20 cellular contexts compared by ENCODE assay signal in genomic region chr18:3035635-3036034, GRCh38. TPM values are rescaled to one million over a fixed set of nuclear protein-coding genes. Genes with fewer than 3 reads are reported as not detected.
DNase-seq lines count a peak whose midpoint lies in the region; ATAC-seq, FAIRE-seq and TF ChIP-seq lines count a peak whose summit lies in the region.
"Had no signal": no experiment of that assay in that cellular context is flagged by ENCODE, and none has a peak within 500 bp of the region (broad histone marks: within the 10 kb centered on the region; RNA-seq: fewer than 3 reads in every experiment).

No MANE protein-coding gene starts in this region.

- H4K8ac ChIP-seq in mesenchymal stem cell (ENCODE audit: low read length), result no peak overlapping the region

- no TSS peak for BruUV-seq in HepG2 (replicated peaks; lab: Mats Ljungman, UMichigan)

- H2BK15ac ChIP-seq in mesenchymal stem cell (ENCODE audit: low read depth, poor library complexity, severe bottlenecking), result no peak overlapping the region

- H3K36me3 ChIP-seq in GM23338 (ENCODE audit: insufficient read depth) (no peaks in the 10 kb centered on the region), HepG2 (replicated peaks in 1 of 2; ENCODE audit: control insufficient read depth in 1 of 2, insufficient read depth in 2 of 2, low read length in 2 of 2) (no peaks in the 10 kb centered on the region), mesenchymal stem cell (ENCODE audit: control insufficient read depth in 1 of 2, insufficient read depth in 2 of 2, low read depth in 1 of 2, low read length in 2 of 2) (no peaks in the 10 kb centered on the region)
- H3K36me3 ChIP-seq: HAP-1 had no signal

- H3K9ac ChIP-seq in HepG2 (ENCODE audit: insufficient read depth, low read depth, low read length), result no peak overlapping the region
- H3K9ac ChIP-seq in mesenchymal stem cell (ENCODE audit: low read length), result no peak overlapping the region

- no peak overlapping the region for H3K4me3 ChIP-seq in GM23338
- no peak overlapping the region for H3K4me3 ChIP-seq in HepG2 (replicated peaks in 1 of 3; ENCODE audit: insufficient read depth in 1 of 3, low read depth in 2 of 3, low read length in 3 of 3)
- no peak overlapping the region for H3K4me3 ChIP-seq in mesenchymal stem cell (ENCODE audit: insufficient read depth in 1 of 2, low read depth in 1 of 2, low read length in 2 of 2)
- H3K4me3 ChIP-seq: A549, HAP-1 had no signal

- no peak overlapping the region for H4K91ac ChIP-seq in mesenchymal stem cell (ENCODE audit: low read length)

- H3K4ac ChIP-seq in mesenchymal stem cell (ENCODE audit: low read depth in 1 of 2, low read length in 2 of 2), result no peak overlapping the region

- no peaks in the 10 kb centered on the region for H3K79me1 ChIP-seq in mesenchymal stem cell (replicated peaks; ENCODE audit: low read length, poor library complexity, severe bottlenecking)

- no peak overlapping the region for H3K23ac ChIP-seq in mesenchymal stem cell (ENCODE audit: low read length in 2 of 2)

- no peak for TF ChIP-seq POLR2A in HepG2 (IDR thresholded peaks at IDR 0.05; ENCODE audit: insufficient read depth in 1 of 2, low read depth in 2 of 2, low read length in 2 of 2)

- WGBS in HepG2 (ENCODE audit: low lambda C conversion rate), result 91% methylated on average over 5 of the region's 5 CpGs
- WGBS in mesenchymal stem cell, result 97% methylated on average over 4 of the region's 5 CpGs

- H4K20me1 ChIP-seq in GM23338 (replicated peaks; ENCODE audit: insufficient read depth), result no peaks in the 10 kb centered on the region
- H4K20me1 ChIP-seq in HepG2 (ENCODE audit: insufficient read depth, low read length), result no peaks in the 10 kb centered on the region

- no peak overlapping the region for H2AK5ac ChIP-seq in mesenchymal stem cell (ENCODE audit: low read length, severe bottlenecking)

- no peaks in the 10 kb centered on the region for H3K9me3 ChIP-seq in HepG2 (ENCODE audit: low read length)
- H3K9me3 ChIP-seq in mesenchymal stem cell (ENCODE audit: control insufficient read depth, low read length), result no peaks in the 10 kb centered on the region
- H3K9me3 ChIP-seq: A549, Caco-2, HAP-1 had no signal

- POLR2A ChIA-PET in HepG2 (lab: Yijun Ruan, JAX), result no interaction called here

- no peaks in the 10 kb centered on the region for H3F3A ChIP-seq in GM23338 (replicated peaks; ENCODE audit: low read depth)

- H2BK120ac ChIP-seq in mesenchymal stem cell (ENCODE audit: low read depth, low read length), result no peak overlapping the region

- H3K27me3 ChIP-seq in GM23338 (ENCODE audit: insufficient read depth) (no peaks in the 10 kb centered on the region), HepG2 (ENCODE audit: control insufficient read depth in 1 of 2, insufficient read depth in 2 of 2, low read length in 2 of 2) (no peaks in the 10 kb centered on the region; a peak in 1 of 5 replicates), mesenchymal stem cell (ENCODE audit: control insufficient read depth in 1 of 2, insufficient read depth in 1 of 2, low read length in 2 of 2) (no peaks in the 10 kb centered on the region)

- no peak for TF ChIP-seq EP300 in HepG2 (IDR thresholded peaks at IDR 0.05; ENCODE audit: low read depth in 2 of 2, low read length in 2 of 2)
- TF ChIP-seq EP300 in HepG2 (CRISPR knock-in tag; IDR thresholded peaks at IDR 0.05; ENCODE audit: borderline replicate concordance), result no peak

- no peak for ATAC-seq in activated CD8-positive, alpha-beta memory T cell treated with anti-CD3 and anti-CD28 coated beads, Interleukin-2, amount 10 ng/mL, durations not matched to agents 7 days and 5 days
- ATAC-seq in GM23338 (no peak), HepG2 (no peak)
- ATAC-seq: A549 had no signal

- no peak for TF ChIP-seq CTCF in GM23338 (conservative IDR thresholded peaks at IDR 0.05; ENCODE audit: low read depth in 2 of 2)
- no peak for TF ChIP-seq CTCF in HepG2 (CRISPR knock-in tag; IDR thresholded peaks at IDR 0.05)

- in situ Hi-C loops in HepG2 (cut with HindIII; ENCODE audit: extremely low pct_ligation_motif_present, low pct_unique_long_range_greater_than_20kb), result loop anchor here (25.0 kb wide), 1 partner anchor 577 kb away; no protein-coding TSS in a partner anchor

- H3K27me3 Mint-ChIP-seq in activated CD8-positive, alpha-beta memory T cell treated with anti-CD3 and anti-CD28 coated beads, Interleukin-2, amount 10 ng/mL, durations not matched to agents 7 days and 5 days, result no peaks in the 10 kb centered on the region
- peaks cover 2% of the 10 kb centered on the region for H3K27me3 Mint-ChIP-seq in GM23338 (ENCODE audit: insufficient read depth, low read depth, poor library complexity)
- H3K27me3 Mint-ChIP-seq: CD4-positive, alpha-beta T cell had no signal

- CTCF ChIA-PET in activated CD8-positive, alpha-beta memory T cell treated with anti-CD3 and anti-CD28 coated beads, Interleukin-2, amount 10 ng/mL, durations not matched to agents 7 days and 5 days (lab: Charles Lee), result interaction anchor here (1.0 kb wide), 1 partner anchor 41 kb away, joined by 3 read pairs; no protein-coding TSS in a partner anchor
- CTCF ChIA-PET in HepG2 (lab: Yijun Ruan, JAX; ENCODE audit: low intra/inter-chr PET ratio, low total read pairs), result no interaction called here

- no peak overlapping the region for H3K27ac ChIP-seq in GM23338 (ENCODE audit: low read depth)
- H3K27ac ChIP-seq in HepG2 (ENCODE audit: extremely low read length, insufficient read depth, low read length), result no peak overlapping the region
- no peak overlapping the region for H3K27ac ChIP-seq in mesenchymal stem cell (ENCODE audit: low read length, poor library complexity, severe bottlenecking)
- H3K27ac ChIP-seq: 22Rv1, A549, C4-2B, HL-60 had no signal

- intact Hi-C loops in HepG2 (cut with micrococcal nuclease; ENCODE audit: unreplicated experiment), result loop anchor here (2.0 kb wide), 1 partner anchor 49 kb away; no protein-coding TSS in a partner anchor

- H3K79me2 ChIP-seq in GM23338 (replicated peaks; ENCODE audit: insufficient read depth) (no peaks in the 10 kb centered on the region), HepG2 (ENCODE audit: insufficient read depth, low read length) (no peaks in the 10 kb centered on the region)

- H2BK5ac ChIP-seq in mesenchymal stem cell (ENCODE audit: low read depth, low read length, poor library complexity, severe bottlenecking), result no peak overlapping the region

- peak overlapping the region; percentile 43 for H2AFZ ChIP-seq in GM23338
- no peak overlapping the region for H2AFZ ChIP-seq in HepG2 (ENCODE audit: low read length)
- H2AFZ ChIP-seq in mesenchymal stem cell (ENCODE audit: low read depth, low read length), result no peak overlapping the region

- peak; percentile 9 for DNase-seq in activated CD8-positive, alpha-beta memory T cell treated with anti-CD3 and anti-CD28 coated beads, Interleukin-2, amount 10 ng/mL, durations not matched to agents 7 days and 5 days
- no peak for DNase-seq in activated CD8-positive, alpha-beta memory T cell treated with anti-CD3 and anti-CD28 coated beads for 24 hours
- no peak for DNase-seq in GM23338 (ENCODE audit: low spot score)
- DNase-seq in HepG2 (ENCODE audit: low spot score), result no peak
- no peak for DNase-seq in dedifferentiated amniotic fluid mesenchymal stem cell (ENCODE audit: extremely low spot score)
- no peak for DNase-seq in urothelium cell line (ENCODE audit: low spot score)
- DNase-seq in mesenchymal stem cell, result no peak
- DNase-seq: AML-193; Caco-2; CD4-positive, alpha-beta T cell; GDM1; KBM-7 had no signal

- H3K36me3 Mint-ChIP-seq in activated CD8-positive, alpha-beta memory T cell treated with anti-CD3 and anti-CD28 coated beads, Interleukin-2, amount 10 ng/mL, durations not matched to agents 7 days and 5 days, result no peaks in the 10 kb centered on the region
- no peaks in the 10 kb centered on the region for H3K36me3 Mint-ChIP-seq in GM23338 (ENCODE audit: low read depth)
- H3K36me3 Mint-ChIP-seq: IgD-negative memory B cell had no signal

- H3K4me2 ChIP-seq in GM23338 (no peak overlapping the region), HepG2 (ENCODE audit: low read depth, low read length) (no peak overlapping the region), mesenchymal stem cell (ENCODE audit: low read length, poor library complexity, severe bottlenecking) (no peak overlapping the region)
- H3K4me2 ChIP-seq: A549 had no signal

- H3K9me3 Mint-ChIP-seq in activated CD8-positive, alpha-beta memory T cell treated with anti-CD3 and anti-CD28 coated beads, Interleukin-2, amount 10 ng/mL, durations not matched to agents 7 days and 5 days (ENCODE audit: low read depth), result no peaks in the 10 kb centered on the region
- H3K9me3 Mint-ChIP-seq in GM23338, result no peaks in the 10 kb centered on the region; the same call in 2 of the 3 replicates
- H3K9me3 Mint-ChIP-seq: CD4-positive, alpha-beta T cell had no signal

- no peak overlapping the region for H3K27ac Mint-ChIP-seq in activated CD8-positive, alpha-beta memory T cell treated with anti-CD3 and anti-CD28 coated beads, Interleukin-2, amount 10 ng/mL, durations not matched to agents 7 days and 5 days
- H3K27ac Mint-ChIP-seq in GM23338, result no peak overlapping the region
- H3K27ac Mint-ChIP-seq: CD4-positive, alpha-beta T cell had no signal

- H3K4me1 ChIP-seq in GM23338 (ENCODE audit: insufficient read depth) (no peaks in the 10 kb centered on the region), HepG2 (ENCODE audit: insufficient read depth, low read length) (peaks cover 57% of the 10 kb centered on the region), mesenchymal stem cell (ENCODE audit: control insufficient read depth, insufficient read depth, low read depth, low read length) (no peaks in the 10 kb centered on the region)
- H3K4me1 ChIP-seq: HAP-1 had no signal

- H3K18ac ChIP-seq in mesenchymal stem cell (ENCODE audit: low read depth in 1 of 2, low read length in 2 of 2), result no peak overlapping the region

- peaks cover 22% of the 10 kb centered on the region for H3K4me1 Mint-ChIP-seq in activated CD8-positive, alpha-beta memory T cell treated with anti-CD3 and anti-CD28 coated beads, Interleukin-2, amount 10 ng/mL, durations not matched to agents 7 days and 5 days
- no peaks in the 10 kb centered on the region; the same call in 2 of the 3 replicates for H3K4me1 Mint-ChIP-seq in GM23338

- no peak overlapping the region for H2BK12ac ChIP-seq in mesenchymal stem cell (ENCODE audit: low read length in 2 of 2)

- H3K4me3 Mint-ChIP-seq in activated CD8-positive, alpha-beta memory T cell treated with anti-CD3 and anti-CD28 coated beads, Interleukin-2, amount 10 ng/mL, durations not matched to agents 7 days and 5 days, result no peak overlapping the region
- no peak overlapping the region for H3K4me3 Mint-ChIP-seq in GM23338
- H3K4me3 Mint-ChIP-seq: CD4-positive, alpha-beta T cell; IgD-negative memory B cell had no signal

- no peaks in the 10 kb centered on the region for H3K9me2 ChIP-seq in GM23338 (ENCODE audit: insufficient read depth)

- no peak overlapping the region for H3K14ac ChIP-seq in mesenchymal stem cell (ENCODE audit: low read length in 2 of 2)

- no peak for FAIRE-seq in HepG2 (lab: Jason Lieb, UNC)
- FAIRE-seq in urothelium cell line (lab: Jason Lieb, UNC), result no peak
- FAIRE-seq: A549, D721Med, GM19239 had no signal

- TF ChIP-seq RAD21 in HepG2 (CRISPR knock-in tag; IDR thresholded peaks at IDR 0.05), result no peak

RNA-seq across cellular contexts. Expression of gene LPIN2, which starts 22.7 kb away (rescaled TPM):
- 10 to 100 TPM; 77.6 to 78.4 TPM for total RNA-seq in activated CD8-positive, alpha-beta memory T cell treated with anti-CD3 and anti-CD28 coated beads, Interleukin-2, amount 10 ng/mL, durations not matched to agents 7 days and 5 days
- 10.5 and 10.8 TPM in 2 replicates for total RNA-seq in GM23338 (2014; rRNA removed; shearing (Covaris generic))
- polyA plus RNA-seq in GM23338 (2016; fragmentation: Nextera tagmentation; extraction: Ambion mirVana) (9.0 and 10.1 TPM in 2 replicates), HepG2 (2011; rRNA removed) (110 and 119 TPM in 2 replicates)
- 46.0 and 59.5 TPM in 2 replicates for total RNA-seq in HepG2 (2016; rRNA removed; fragmentation: Illumina TruSeq; extraction: Trizol)
- 12.8 and 14.6 TPM in 2 replicates for total RNA-seq in HepG2 (2016; cell fraction: cytosol; rRNA removed; fragmentation: Illumina TruSeq; extraction: Trizol; ENCODE audit: low read depth)
- total RNA-seq in HepG2 (2016; cell fraction: insoluble cytoplasmic fraction; rRNA removed; fragmentation: Illumina TruSeq; extraction: Trizol), result 44.4 and 54.4 TPM in 2 replicates
- 20.5 and 21.5 TPM in 2 replicates for total RNA-seq in HepG2 (2016; cell fraction: membrane; rRNA removed; fragmentation: Illumina TruSeq; extraction: Trizol)
- total RNA-seq in HepG2 (2016; cell fraction: nucleus; rRNA removed; fragmentation: Illumina TruSeq; extraction: Trizol), result 50.5 and 53.1 TPM in 2 replicates
- polyA plus RNA-seq in HepG2 (2011; cell fraction: cytosol; rRNA removed), result 76.4 and 101 TPM in 2 replicates
- polyA plus RNA-seq in HepG2 (2011; cell fraction: nucleus; rRNA removed), result 114 and 124 TPM in 2 replicates
- polyA plus RNA-seq in HepG2 (2012), result 53.5 and 68.4 TPM in 2 replicates
- polyA plus RNA-seq in HepG2 (2016; cell fraction: cytosol; fragmentation: Illumina TruSeq; extraction: Trizol; ENCODE audit: low read depth), result 1.7 and 2.2 TPM in 2 replicates
- 32.7 and 38.7 TPM in 2 replicates for polyA plus RNA-seq in HepG2 (2016; cell fraction: insoluble cytoplasmic fraction; fragmentation: Illumina TruSeq; extraction: Trizol; ENCODE audit: low read depth)
- 5.6 and 6.6 TPM in 2 replicates for polyA plus RNA-seq in HepG2 (2016; cell fraction: membrane; fragmentation: Illumina TruSeq; extraction: Trizol; ENCODE audit: low read depth)
- 51.6 and 53.6 TPM in 2 replicates for polyA plus RNA-seq in HepG2 (2016; cell fraction: nucleus; fragmentation: Illumina TruSeq; extraction: Trizol; ENCODE audit: insufficient read depth, low read depth)
- polyA minus RNA-seq in HepG2 (2011; rRNA and poly(A)+ RNA removed; ENCODE audit: low replicate concordance), result 31.2 and 149 TPM in 2 replicates
- polyA minus RNA-seq in HepG2 (2011; cell fraction: cytosol; rRNA and poly(A)+ RNA removed), result 95.1 and 103 TPM in 2 replicates
- polyA minus RNA-seq in HepG2 (2011; cell fraction: nucleus; rRNA and poly(A)+ RNA removed), result 171 and 204 TPM in 2 replicates
- 28.4 TPM for polyA plus RNA-seq in mesenchymal stem cell (2013, experiment 1 of 2)
- 28.0 TPM for polyA plus RNA-seq in mesenchymal stem cell (2013, experiment 2 of 2)
